23 cellular contexts compared by ENCODE assay signal in genomic region chr7:45098983-45099839, GRCh38. TPM values are rescaled to one million over a fixed set of nuclear protein-coding genes. Genes with fewer than 3 reads are reported as not detected.
DNase-seq lines count a peak whose midpoint lies in the region; ATAC-seq and TF ChIP-seq lines count a peak whose summit lies in the region.
"Had no signal": no experiment of that assay in that cellular context is flagged by ENCODE, and none has a peak within 500 bp of the region (broad histone marks: within the 10 kb centered on the region; RNA-seq: fewer than 3 reads in every experiment).

No MANE protein-coding gene starts in this region.

- H3K27ac Mint-ChIP-seq in endodermal cell = no peak overlapping the region
- H3K27ac Mint-ChIP-seq: activated B cell treated with CpG ODN at 0.5 μM for 24 hours, mesothelial cell of epicardium had no signal

- no peak overlapping the region for H3K4me3 Mint-ChIP-seq in endodermal cell
- H3K4me3 Mint-ChIP-seq: activated B cell treated with CpG ODN at 0.5 μM for 24 hours, mesothelial cell of epicardium, neural crest cell had no signal

- peaks cover 36% of the 10 kb centered on the region for H3K36me3 Mint-ChIP-seq in endodermal cell (ENCODE audit: low read depth)

- TF ChIP-seq CTCF in GM13976 (IDR thresholded peaks at IDR 0.05; ENCODE audit: borderline replicate concordance, control extremely low read depth, extremely low read depth, insufficient read depth, missing control alignments) (no peak), endodermal cell (conservative IDR thresholded peaks at IDR 0.05) (no peak), ascending aorta (IDR thresholded peaks at IDR 0.05) (no peak)

- 92 to 96% methylated on average over 9 to 10 of the region's 10 CpGs for WGBS in endodermal cell (ENCODE audit: insufficient coverage in 1 of 2, insufficient read length in 1 of 2), 2 experiments

- H3K9ac ChIP-seq in endodermal cell (ENCODE audit: extremely low read depth, low read length, poor library complexity, severe bottlenecking) = no peak overlapping the region

- H3K4me3 ChIP-seq in endodermal cell (ENCODE audit: low read length) (no peak overlapping the region), ascending aorta (no peak overlapping the region)
- H3K4me3 ChIP-seq: thyroid gland had no signal

- ATAC-seq in HG03159 (IDR thresholded peaks at IDR 0.05; ENCODE audit: unreplicated experiment) (no peak), GM18505 (IDR thresholded peaks at IDR 0.05; ENCODE audit: unreplicated experiment) (no peak)

- no peak for TF ChIP-seq POLR2A in GM18505 (IDR thresholded peaks at IDR 0.05; ENCODE audit: borderline replicate concordance, extremely low read depth, insufficient read depth, insufficient read length)

- no peaks in the 10 kb centered on the region for H3K27me3 ChIP-seq in endodermal cell (ENCODE audit: control insufficient read depth, insufficient read depth, low read length, poor library complexity, severe bottlenecking)
- H3K27me3 ChIP-seq in ascending aorta = no peaks in the 10 kb centered on the region
- H3K27me3 ChIP-seq: thyroid gland had no signal

- DNase-seq in NCI-H82 (lab: John Stamatoyannopoulos, UW) = peak; percentile 18
- no peak for DNase-seq in NCI-H82 treated with DMSO at 0.1 percent for 48 hours (lab: John Stamatoyannopoulos, UW; ENCODE audit: unreplicated experiment)
- peak; percentile 28 for DNase-seq in GM13976 (ENCODE audit: low spot score)
- DNase-seq in endodermal cell = peak; percentile 56
- DNase-seq in myocyte (ENCODE audit: low read depth) = peak; percentile 35
- no peak for DNase-seq in ascending aorta (ENCODE audit: low spot score in 2 of 2)
- DNase-seq: activated B cell treated with CpG ODN at 0.5 μM for 24 hours; activated gamma-delta T cell; anterior cingulate cortex; C1 segment of cervical spinal cord; cerebellar nuclear complex; DMS79 treated with DMSO at 0.1 percent for 48 hours; effector CD8-positive, alpha-beta T cell; KG1; NCI-H2029; NCI-H510A; thyroid gland had no signal

- intact Hi-C loops in ascending aorta (cut with DNase I) = no loop called here

- H3K36me3 ChIP-seq in endodermal cell (ENCODE audit: control insufficient read depth, insufficient read depth, low read length) (peaks cover 62% of the 10 kb centered on the region), ascending aorta (peaks cover 51 to 52% of the 10 kb centered on the region in 2 donors)

- H3K9me3 Mint-ChIP-seq in endodermal cell = no peaks in the 10 kb centered on the region
- H3K9me3 Mint-ChIP-seq: mesothelial cell of epicardium, neural crest cell had no signal

- in situ Hi-C loops in GM13976 (cut with MboI; ENCODE audit: low sequenced_read_pairs, unreplicated experiment) = no loop called here

- H3K9me3 ChIP-seq in endodermal cell (ENCODE audit: control insufficient read depth, low read length) = no peaks in the 10 kb centered on the region
- no peaks in the 10 kb centered on the region for H3K9me3 ChIP-seq in ascending aorta
- H3K9me3 ChIP-seq: thyroid gland had no signal

- no peaks in the 10 kb centered on the region for H3K27me3 Mint-ChIP-seq in endodermal cell (ENCODE audit: insufficient read depth)
- H3K27me3 Mint-ChIP-seq: activated B cell treated with CpG ODN at 0.5 μM for 24 hours had no signal

- H3K4me1 Mint-ChIP-seq in endodermal cell = no peaks in the 10 kb centered on the region
- H3K4me1 Mint-ChIP-seq: activated B cell treated with CpG ODN at 0.5 μM for 24 hours, mesothelial cell of epicardium, neural crest cell had no signal

- no peaks in the 10 kb centered on the region for H3K4me1 ChIP-seq in endodermal cell (ENCODE audit: control insufficient read depth, insufficient read depth, low read length)
- no peaks in the 10 kb centered on the region for H3K4me1 ChIP-seq in ascending aorta
- H3K4me1 ChIP-seq: thyroid gland had no signal

- H3K27ac ChIP-seq in endodermal cell (ENCODE audit: low read depth, low read length) = no peak overlapping the region
- H3K27ac ChIP-seq in ascending aorta = no peak overlapping the region
- H3K27ac ChIP-seq: thyroid gland had no signal

RNA-seq across cellular contexts. Expression of gene NACAD, which starts 10.4 kb away (rescaled TPM):
- total RNA-seq in endodermal cell = 1 to 10 TPM; 5.8 to 6.7 TPM
- 25.0 TPM for polyA plus RNA-seq in endodermal cell (2013, experiment 1 of 2)
- polyA plus RNA-seq in endodermal cell (2013, experiment 2 of 2) = 21.5 TPM
- 1.2 and 1.6 TPM in 2 replicates for total RNA-seq in myocyte
- 5.0 TPM for polyA plus RNA-seq in myocyte (2012)
- total RNA-seq in ascending aorta = 7.1 TPM

RNA-seq across cellular contexts. Expression of gene TBRG4, which starts 12.3 kb away (rescaled TPM):
- 10 to 100 TPM; 66.7 to 95.9 TPM for total RNA-seq in endodermal cell
- polyA plus RNA-seq in endodermal cell (2013, experiment 1 of 2) = 52.1 TPM
- polyA plus RNA-seq in endodermal cell (2013, experiment 2 of 2) = 54.2 TPM
- total RNA-seq in myocyte = 98.0 and 107 TPM in 2 replicates
- polyA plus RNA-seq in myocyte (2012) = 74.4 TPM
- 216 TPM for total RNA-seq in ascending aorta

RNA-seq across cellular contexts. Expression of gene RAMP3, which starts 58.4 kb away (rescaled TPM):
- total RNA-seq in endodermal cell (not detected), myocyte (not detected in 2 replicates), ascending aorta (586 TPM)
- not detected for polyA plus RNA-seq in endodermal cell (2013, experiment 1 of 2)
- polyA plus RNA-seq in endodermal cell (2013, experiment 2 of 2) = not detected
- polyA plus RNA-seq in myocyte (2012) = not detected
- total RNA-seq: activated B cell treated with CpG ODN at 0.5 μM for 24 hours; activated CD8-positive, alpha-beta memory T cell treated with anti-CD3 and anti-CD28 coated beads for 36 hours; mesothelial cell of epicardium; neural crest cell; T-helper 2 cell treated with Interferon-gamma antibody and Interleukin-4, amounts not matched to agents 100 ng/mL and 5 ng/mL, for 36 hours had no signal

Comparison
In these comparisons a context has a peak if more than half of its experiments do, and no peak if none do; other contexts are left out.
1. DNase-seq: peak in NCI-H82 (single experiment), GM13976 (single experiment), endodermal cell (single experiment) and myocyte (single experiment); none in NCI-H82 treated with DMSO at 0.1 percent for 48 hours (single experiment) and ascending aorta (0 of 2).
2. RNA of gene RAMP3, which starts 58.4 kb away (total RNA-seq): 586 TPM in ascending aorta (single experiment); not detected in endodermal cell and not detected in myocyte; every median in the first group is over 100 times any median in the second.